Comparison of ENCODE assay signal across 15 cellular contexts in genomic region chr14:97943619-97944018, GRCh38.
DNase-seq lines count a peak whose midpoint lies in the region.
"Had no signal": no experiment of that assay in that cellular context is flagged by ENCODE, and none has a peak within 500 bp of the region (broad histone marks: within the 10 kb centered on the region; RNA-seq: fewer than 3 reads in every experiment).

No MANE protein-coding gene starts in this region.

- H3K9me3 ChIP-seq in trophoblast cell (ENCODE audit: insufficient read depth, low read depth, low read length), result no peaks in the 10 kb centered on the region
- H3K9me3 ChIP-seq: BE2C, Peyer's patch had no signal

- peaks cover 30% of the 10 kb centered on the region for H3K4me1 Mint-ChIP-seq in activated naive CD8-positive, alpha-beta T cell treated with anti-CD3 and anti-CD28 coated beads for 36 hours

- no peak overlapping the region for H3K23ac ChIP-seq in trophoblast cell (ENCODE audit: low read length)

- H2AFZ ChIP-seq in trophoblast cell (ENCODE audit: insufficient read depth, low read length, poor library complexity), result no peak overlapping the region

- no peak overlapping the region for H2BK120ac ChIP-seq in trophoblast cell (ENCODE audit: insufficient read depth, low read length, poor library complexity)

- H3K9ac ChIP-seq in trophoblast cell (ENCODE audit: low read length), result no peak overlapping the region

- H3K4me3 Mint-ChIP-seq in activated naive CD8-positive, alpha-beta T cell treated with anti-CD3 and anti-CD28 coated beads for 36 hours, result no peak overlapping the region
- H3K4me3 Mint-ChIP-seq: CD8-positive, alpha-beta memory T cell had no signal

- no peak overlapping the region for H2AK5ac ChIP-seq in trophoblast cell (ENCODE audit: low read length)

- no peak overlapping the region for H3K4ac ChIP-seq in trophoblast cell (ENCODE audit: low read depth, low read length)

- no peaks in the 10 kb centered on the region for H3K79me1 ChIP-seq in trophoblast cell (ENCODE audit: low read length)

- no CpG with 5 or more reads among the region's 1 CpG for WGBS in trophoblast cell (ENCODE audit: extremely low coverage, insufficient coverage, insufficient read length)

- H3K36me3 Mint-ChIP-seq in activated naive CD8-positive, alpha-beta T cell treated with anti-CD3 and anti-CD28 coated beads for 36 hours, result peaks cover 25% of the 10 kb centered on the region

- H3K27ac ChIP-seq in trophoblast cell (ENCODE audit: low read depth, low read length), result no peak overlapping the region
- H3K27ac ChIP-seq: Peyer's patch had no signal

- H4K91ac ChIP-seq in trophoblast cell (ENCODE audit: low read depth, low read length), result no peak overlapping the region

- no peak overlapping the region for H3K18ac ChIP-seq in trophoblast cell (ENCODE audit: low read length)

- no peak overlapping the region for H4K12ac ChIP-seq in trophoblast cell (ENCODE audit: low read depth, low read length)

- H2BK5ac ChIP-seq in trophoblast cell (ENCODE audit: low read depth, low read length, poor library complexity), result no peak overlapping the region

- H3K36me3 ChIP-seq in trophoblast cell (ENCODE audit: control insufficient read depth in 1 of 2, insufficient read depth in 2 of 2, low read length in 2 of 2), result no peaks in the 10 kb centered on the region
- H3K36me3 ChIP-seq: BE2C, Peyer's patch had no signal

- H3K27me3 Mint-ChIP-seq in activated naive CD8-positive, alpha-beta T cell treated with anti-CD3 and anti-CD28 coated beads for 36 hours, result no peaks in the 10 kb centered on the region
- H3K27me3 Mint-ChIP-seq: CD8-positive, alpha-beta memory T cell had no signal

- H3K79me2 ChIP-seq in trophoblast cell (ENCODE audit: control insufficient read depth, insufficient read depth, low read length, poor library complexity), result no peaks in the 10 kb centered on the region

- no peaks in the 10 kb centered on the region for H3K27me3 ChIP-seq in trophoblast cell (ENCODE audit: insufficient read depth, low read length)
- H3K27me3 ChIP-seq: BE2C, Peyer's patch had no signal

- H3K4me3 ChIP-seq in trophoblast cell (ENCODE audit: low read depth, low read length), result no peak overlapping the region
- H3K4me3 ChIP-seq: K562, Peyer's patch had no signal

- no peak overlapping the region for H4K8ac ChIP-seq in trophoblast cell (ENCODE audit: low read depth, low read length)

- peak overlapping the region; percentile 10 for H3K27ac Mint-ChIP-seq in activated naive CD8-positive, alpha-beta T cell treated with anti-CD3 and anti-CD28 coated beads for 36 hours

- no peak overlapping the region for H3K14ac ChIP-seq in trophoblast cell (ENCODE audit: low read length)

- DNase-seq in activated naive CD4-positive, alpha-beta T cell treated with anti-CD3 and anti-CD28 coated beads, Interleukin-2, amount 50 U/mL, for 16 hours, result peak; percentile 28
- no peak for DNase-seq in activated naive CD4-positive, alpha-beta T cell treated with Interleukin-2 at 50 U/mL for 16 hours
- DNase-seq in activated T-cell treated with anti-CD3 and anti-CD28 coated beads, Interleukin-2, amount 50 U/mL, for 48 hours, result peak; percentile 30 to 48
- DNase-seq in activated naive CD8-positive, alpha-beta T cell treated with anti-CD3 and anti-CD28 coated beads for 36 hours, result no peak
- peak; percentile 41 for DNase-seq in stimulated activated CD8-positive, alpha-beta memory T cell treated with anti-CD3 and anti-CD28 coated beads, Interleukin-4, amount 100 ng/mL, for 48 hours
- no peak for DNase-seq in COLO829 (ENCODE audit: low spot score)
- DNase-seq in trophoblast cell, result no peak
- DNase-seq: BE2C; CD8-positive, alpha-beta memory T cell; DMS 273 treated with DMSO at 0.1 percent for 48 hours; NCI-H1436; NCI-H2029 treated with DMSO at 0.1 percent for 48 hours; NCI-H510A; Peyer's patch had no signal

- H3K4me2 ChIP-seq in trophoblast cell (ENCODE audit: low read length), result no peak overlapping the region

- H3K9me3 Mint-ChIP-seq in activated naive CD8-positive, alpha-beta T cell treated with anti-CD3 and anti-CD28 coated beads for 36 hours, result peaks cover 10% of the 10 kb centered on the region

- H2BK12ac ChIP-seq in trophoblast cell (ENCODE audit: low read length), result no peak overlapping the region

- H3K4me1 ChIP-seq in trophoblast cell (ENCODE audit: control insufficient read depth in 1 of 2, insufficient read depth in 2 of 2, low read length in 2 of 2), result no peaks in the 10 kb centered on the region
- H3K4me1 ChIP-seq: BE2C, Peyer's patch had no signal

Comparison
In these comparisons a context has a peak if more than half of its experiments do, and no peak if none do; other contexts are left out.
1. DNase-seq: peak in activated naive CD4-positive, alpha-beta T cell treated with anti-CD3 and anti-CD28 coated beads, Interleukin-2, amount 50 U/mL, for 16 hours (single experiment), activated T-cell treated with anti-CD3 and anti-CD28 coated beads, Interleukin-2, amount 50 U/mL, for 48 hours (2 of 2) and stimulated activated CD8-positive, alpha-beta memory T cell treated with anti-CD3 and anti-CD28 coated beads, Interleukin-4, amount 100 ng/mL, for 48 hours (single experiment); none in activated naive CD4-positive, alpha-beta T cell treated with Interleukin-2 at 50 U/mL for 16 hours (single experiment), activated naive CD8-positive, alpha-beta T cell treated with anti-CD3 and anti-CD28 coated beads for 36 hours (single experiment), COLO829 (single experiment) and trophoblast cell (0 of 2).